In the genomic region with DNA sequence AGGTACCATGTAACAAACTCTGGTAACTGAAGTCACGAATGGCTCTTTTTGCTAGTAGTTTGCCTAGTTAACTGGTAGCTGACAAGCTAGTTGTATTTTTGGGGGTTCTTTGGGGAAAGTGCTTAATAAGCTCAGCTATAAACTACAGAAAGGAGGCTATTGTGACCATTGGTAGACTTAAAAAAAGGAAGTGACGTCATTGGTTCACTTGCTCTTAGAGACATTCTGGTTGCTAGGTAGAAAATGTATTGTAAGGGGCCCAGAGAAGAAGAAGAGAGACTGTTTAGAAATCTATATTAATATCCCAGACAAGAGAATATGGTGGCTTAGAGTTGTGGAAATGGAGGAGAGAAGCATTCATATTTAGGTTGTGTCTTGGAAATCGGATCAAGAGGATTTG, we compare ENCODE assay signal across 16 cellular contexts.
A peak's percentile ranks its signal among the peaks of the same experiment; 100 is the strongest.
DNase-seq lines count a peak whose midpoint lies in the region; ATAC-seq, FAIRE-seq and TF ChIP-seq lines count a peak whose summit lies in the region.
"Had no signal": no experiment of that assay in that cellular context is flagged by ENCODE, and none has a peak within 500 bp of the region (broad histone marks: within the 10 kb centered on the region; RNA-seq: fewer than 3 reads in every experiment).

No MANE protein-coding gene starts in this region.

- intact Hi-C loops in OCI-LY7 (cut with micrococcal nuclease; ENCODE audit: unreplicated experiment): no loop called here
- intact Hi-C loops in pancreas (cut with DNase I): no loop called here

- CTCF ChIA-PET in OCI-LY7 (lab: Charles Lee; ENCODE audit: unreplicated experiment): no interaction called here

- H3K27ac ChIP-seq in OCI-LY7 (ENCODE audit: low read depth, low read length, poor library complexity, severe bottlenecking): no peak overlapping the region
- no peak overlapping the region for H3K27ac ChIP-seq in pancreas
- H3K27ac ChIP-seq: cardiac muscle cell, sigmoid colon, SJCRH30, upper lobe of left lung had no signal

- H2AFZ ChIP-seq in OCI-LY7 (ENCODE audit: low read length): no peak overlapping the region

- no peaks in the 10 kb centered on the region for H3K36me3 ChIP-seq in OCI-LY7 (ENCODE audit: insufficient read depth, low read length)
- H3K36me3 ChIP-seq in pancreas: no peaks in the 10 kb centered on the region
- H3K36me3 ChIP-seq: cardiac muscle cell, sigmoid colon, SJCRH30, upper lobe of left lung had no signal

- H3K4me1 ChIP-seq in OCI-LY7 (ENCODE audit: insufficient read depth, low read length, poor library complexity, severe bottlenecking) (no peaks in the 10 kb centered on the region), pancreas (no peaks in the 10 kb centered on the region)
- H3K4me1 ChIP-seq: sigmoid colon, SJCRH30, upper lobe of left lung had no signal

- ATAC-seq in GM18517 (IDR thresholded peaks at IDR 0.05; ENCODE audit: unreplicated experiment): peak; percentile 67
- ATAC-seq in GM19468 (IDR thresholded peaks at IDR 0.05; ENCODE audit: extremely low read depth, unreplicated experiment): peak; percentile 29
- peak; percentile 86 for ATAC-seq in HG03039 (IDR thresholded peaks at IDR 0.05; ENCODE audit: unreplicated experiment)
- ATAC-seq in pancreas: no peak
- ATAC-seq: esophagus mucosa had no signal

- H4K20me1 ChIP-seq in OCI-LY7 (ENCODE audit: insufficient read depth, low read length): no peaks in the 10 kb centered on the region; the same call in 1 of the 2 replicates

- no peak for FAIRE-seq in pancreas (lab: Jason Lieb, UNC)

- no TSS peak for BruUV-seq in OCI-LY7 (replicated peaks; lab: Mats Ljungman, UMichigan)

- H3K9me2 ChIP-seq in OCI-LY7 (ENCODE audit: insufficient read depth, low read length): no peaks in the 10 kb centered on the region

- H3K4me2 ChIP-seq in OCI-LY7 (ENCODE audit: low read length): no peak overlapping the region

- WGBS in pancreas, 2 donors: 61 to 82% methylated on average over 3 of the region's 3 CpGs

- no peaks in the 10 kb centered on the region for H3K79me2 ChIP-seq in OCI-LY7 (ENCODE audit: insufficient read depth, low read depth, low read length)

- peak; percentile 10 for DNase-seq in OCI-LY7 (ENCODE audit: low spot score)
- DNase-seq in pancreas: no peak
- DNase-seq in activated CD4-positive, alpha-beta T cell treated with anti-CD3 and anti-CD28 coated beads, Interleukin-2, amount 50 U/mL, for 48 hours: no peak
- no peak for DNase-seq in DMS153 treated with DMSO at 0.1 percent for 48 hours (lab: John Stamatoyannopoulos, UW; ENCODE audit: unreplicated experiment)
- DNase-seq in dermis blood vessel endothelial cell: no peak
- DNase-seq: activated gamma-delta T cell treated with Interleukin-2 at 50 U/mL for 16 hours; CD4-positive, CD25-positive, alpha-beta regulatory T cell; NCI-H2171 treated with DMSO at 0.1 percent for 48 hours; sigmoid colon; SJCRH30; upper lobe of left lung had no signal

- no peak overlapping the region for H3K4me3 ChIP-seq in OCI-LY7 (ENCODE audit: low read depth, low read length, poor library complexity, severe bottlenecking)
- H3K4me3 ChIP-seq in pancreas: no peak overlapping the region
- H3K4me3 ChIP-seq: cardiac muscle cell, sigmoid colon, SJCRH30, upper lobe of left lung had no signal

- TF ChIP-seq CTCF in OCI-LY7 (conservative IDR thresholded peaks at IDR 0.05; ENCODE audit: low read length): no peak
- no peak for TF ChIP-seq CTCF in pancreas (IDR thresholded peaks at IDR 0.05)

- H3K9me3 ChIP-seq in OCI-LY7 (ENCODE audit: low read length) (no peaks in the 10 kb centered on the region), pancreas (no peaks in the 10 kb centered on the region)
- H3K9me3 ChIP-seq: sigmoid colon, SJCRH30, upper lobe of left lung had no signal

- POLR2A ChIA-PET in OCI-LY7 (lab: Charles Lee): no interaction called here

- no peaks in the 10 kb centered on the region for H3K27me3 ChIP-seq in pancreas
- H3K27me3 ChIP-seq: cardiac muscle cell, sigmoid colon, SJCRH30, upper lobe of left lung had no signal

Comparison
In these comparisons a context has a peak if more than half of its experiments do, and no peak if none do; other contexts are left out.
1. ATAC-seq: peak in GM18517 (single experiment), GM19468 (single experiment) and HG03039 (single experiment); none in pancreas (0 of 4).